22 cellular contexts compared by ENCODE assay signal in genomic region chr14:58701576-58701975, GRCh38.
"Had no signal": no experiment of that assay in that cellular context is flagged by ENCODE, and none has a peak within 500 bp of the region (broad histone marks: within the 10 kb centered on the region; RNA-seq: fewer than 3 reads in every experiment).

No MANE protein-coding gene starts in this region.

- H3K9me3 ChIP-seq: adrenal gland, SJCRH30, SK-N-SH had no signal

- ATAC-seq: activated T-helper 17 cell treated with anti-CD3 and anti-CD28 coated beads, Interleukin-2, amount 50 U/mL, for 72 hours had no signal

- H3K4me3 Mint-ChIP-seq: activated CD4-positive, alpha-beta memory T cell treated with anti-CD3 and anti-CD28 coated beads for 36 hours; activated CD4-positive, alpha-beta T cell treated with anti-CD3 and anti-CD28 coated beads, Interleukin-2, amount 10 ng/mL, durations not matched to agents 7 days and 5 days; activated naive CD4-positive, alpha-beta T cell treated with anti-CD3 and anti-CD28 coated beads for 36 hours; activated naive CD8-positive, alpha-beta T cell treated with anti-CD3 and anti-CD28 coated beads, Interleukin-2, amount 10 ng/mL, durations not matched to agents 7 days and 5 days; activated T-helper 17 cell treated with anti-CD3 and anti-CD28 coated beads, Interleukin-2, amount 50 U/mL, for 72 hours had no signal

- H3K4me3 ChIP-seq: adrenal gland, SJCRH30 had no signal

- H3K36me3 Mint-ChIP-seq: activated CD4-positive, alpha-beta memory T cell treated with anti-CD3 and anti-CD28 coated beads for 36 hours; activated naive CD8-positive, alpha-beta T cell treated with anti-CD3 and anti-CD28 coated beads, Interleukin-2, amount 10 ng/mL, durations not matched to agents 7 days and 5 days had no signal

- H3K27ac Mint-ChIP-seq: activated CD4-positive, alpha-beta memory T cell treated with anti-CD3 and anti-CD28 coated beads for 36 hours; activated CD4-positive, alpha-beta T cell treated with anti-CD3 and anti-CD28 coated beads, Interleukin-2, amount 10 ng/mL, durations not matched to agents 7 days and 5 days; activated naive CD4-positive, alpha-beta T cell treated with anti-CD3 and anti-CD28 coated beads for 36 hours; activated naive CD8-positive, alpha-beta T cell treated with anti-CD3 and anti-CD28 coated beads, Interleukin-2, amount 10 ng/mL, durations not matched to agents 7 days and 5 days; activated T-helper 17 cell treated with anti-CD3 and anti-CD28 coated beads, Interleukin-2, amount 50 U/mL, for 72 hours had no signal

- DNase-seq: activated CD4-positive, alpha-beta memory T cell treated with anti-CD3 and anti-CD28 coated beads for 36 hours; activated CD4-positive, alpha-beta T cell treated with anti-CD3 and anti-CD28 coated beads, Interleukin-2, amount 10 ng/mL, durations not matched to agents 7 days and 5 days; activated CD4-positive, CD25-positive, alpha-beta regulatory T cell; activated CD8-positive, alpha-beta memory T cell treated with anti-CD3 and anti-CD28 coated beads for 24 hours; activated gamma-delta T cell; activated naive CD4-positive, alpha-beta T cell treated with anti-CD3 and anti-CD28 coated beads for 36 hours; activated naive CD8-positive, alpha-beta T cell treated with anti-CD3 and anti-CD28 coated beads, Interleukin-2, amount 10 ng/mL, durations not matched to agents 7 days and 5 days; activated T-cell treated with anti-CD3 and anti-CD28 coated beads, Interleukin-2, amount 50 U/mL, for 48 hours; Kasumi-1; KBM-7; NCI-H1105 treated with DMSO at 0.1 percent for 48 hours; NCI-H1436 treated with DMSO at 0.1 percent for 48 hours; NCI-H187; NCI-H2081; NCI-H524 treated with DMSO at 0.1 percent for 48 hours; NCI-H82; SJCRH30; SK-N-SH; T-helper 1 cell had no signal

- H3K27ac ChIP-seq: adrenal gland, SJCRH30, VCaP had no signal

- H3K36me3 ChIP-seq: adrenal gland, SJCRH30 had no signal

- H3K9me3 Mint-ChIP-seq: activated CD4-positive, alpha-beta memory T cell treated with anti-CD3 and anti-CD28 coated beads for 36 hours; activated CD4-positive, alpha-beta T cell treated with anti-CD3 and anti-CD28 coated beads, Interleukin-2, amount 10 ng/mL, durations not matched to agents 7 days and 5 days; activated naive CD4-positive, alpha-beta T cell treated with anti-CD3 and anti-CD28 coated beads for 36 hours; activated naive CD8-positive, alpha-beta T cell treated with anti-CD3 and anti-CD28 coated beads, Interleukin-2, amount 10 ng/mL, durations not matched to agents 7 days and 5 days; activated T-helper 17 cell treated with anti-CD3 and anti-CD28 coated beads, Interleukin-2, amount 50 U/mL, for 72 hours had no signal

- H3K27me3 ChIP-seq: adrenal gland, SJCRH30 had no signal

- H3K4me1 Mint-ChIP-seq: activated CD4-positive, alpha-beta T cell treated with anti-CD3 and anti-CD28 coated beads, Interleukin-2, amount 10 ng/mL, durations not matched to agents 7 days and 5 days; activated naive CD8-positive, alpha-beta T cell treated with anti-CD3 and anti-CD28 coated beads, Interleukin-2, amount 10 ng/mL, durations not matched to agents 7 days and 5 days; activated T-helper 17 cell treated with anti-CD3 and anti-CD28 coated beads, Interleukin-2, amount 50 U/mL, for 72 hours had no signal

- H3K4me1 ChIP-seq: SJCRH30 had no signal
